ENCODE assay signal across 14 cellular contexts in genomic region chr16:72195609-72196008, GRCh38. TPM values are rescaled to one million over a fixed set of nuclear protein-coding genes. Genes with fewer than 3 reads are reported as not detected.
DNase-seq lines count a peak whose midpoint lies in the region; ATAC-seq, FAIRE-seq and TF ChIP-seq lines count a peak whose summit lies in the region.
"Had no signal": no experiment of that assay in that cellular context is flagged by ENCODE, and none has a peak within 500 bp of the region (broad histone marks: within the 10 kb centered on the region; RNA-seq: fewer than 3 reads in every experiment).

No MANE protein-coding gene starts in this region.

- RAD21 ChIA-PET in HCT116 (lab: Charles Lee; ENCODE audit: low non-redundant PET in 1 of 2, low total read pairs in 2 of 2, uncharacterized antibody in 2 of 2, unreplicated experiment in 2 of 2) = no interaction called here

- H3K27ac ChIP-seq in HCT116 (ENCODE audit: low read depth, low read length) (no peak overlapping the region), WERI-Rb-1 (no peak overlapping the region), keratinocyte (ENCODE audit: control insufficient read depth, insufficient read depth, low read length) (no peak overlapping the region)
- H3K27ac ChIP-seq: coronary artery, vagina had no signal

- TF ChIP-seq POLR2A in HCT116 (IDR thresholded peaks at IDR 0.05; ENCODE audit: borderline replicate concordance, extremely low read depth, insufficient read depth, insufficient read length) = no peak

- H3K9me1 ChIP-seq in keratinocyte (ENCODE audit: control insufficient read depth, extremely low read depth, insufficient read depth, low read length) = no peaks in the 10 kb centered on the region

- no peaks in the 10 kb centered on the region for H3K4me1 ChIP-seq in HCT116 (ENCODE audit: control insufficient read depth in 1 of 2, insufficient read depth in 2 of 2, low read length in 2 of 2)
- no peaks in the 10 kb centered on the region for H3K4me1 ChIP-seq in keratinocyte (ENCODE audit: control insufficient read depth, extremely low read depth, insufficient read depth, low read length)
- H3K4me1 ChIP-seq: vagina had no signal

- DNase-seq in AG04449 (ENCODE audit: low read depth, low spot score) (no peak), HCT116 (ENCODE audit: low read depth, low spot score) (no peak), WERI-Rb-1 (no peak), keratinocyte (ENCODE audit: low read depth, low spot score) (no peak), NCI-H526 (lab: John Stamatoyannopoulos, UW) (no peak), NCI-H2107 treated with DMSO at 0.1 percent for 48 hours (lab: John Stamatoyannopoulos, UW; ENCODE audit: unreplicated experiment) (no peak)
- DNase-seq: activated CD4-positive, CD25-positive, alpha-beta regulatory T cell; NCI-H748 treated with DMSO at 0.1 percent for 48 hours; stimulated activated naive CD8-positive, alpha-beta T cell treated with anti-CD3 and anti-CD28 coated beads, Interleukin-15, Interleukin-2, amounts not matched to agents 100 U/mL and 50 U/mL, for 24 hours had no signal

- H3K36me3 ChIP-seq in HCT116 (ENCODE audit: control insufficient read depth in 1 of 2, insufficient read depth in 2 of 2, low read length in 2 of 2) (no peaks in the 10 kb centered on the region), WERI-Rb-1 (no peaks in the 10 kb centered on the region), keratinocyte (ENCODE audit: control insufficient read depth in 2 of 2, extremely low read depth in 1 of 2, insufficient read depth in 2 of 2, low read length in 2 of 2) (no peaks in the 10 kb centered on the region)
- H3K36me3 ChIP-seq: vagina had no signal

- ATAC-seq in HCT116 (no peak; the same call in 1 of the 2 replicates), HG03039 (IDR thresholded peaks at IDR 0.05; ENCODE audit: unreplicated experiment) (no peak), HG03378 (IDR thresholded peaks at IDR 0.05; ENCODE audit: unreplicated experiment) (no peak)
- ATAC-seq: stimulated activated naive CD8-positive, alpha-beta T cell treated with anti-CD3 and anti-CD28 coated beads, Interleukin-15, Interleukin-2, amounts not matched to agents 100 U/mL and 50 U/mL, for 24 hours had no signal

- TF ChIP-seq CTCF in AG04449 (IDR thresholded peaks at IDR 0.05; ENCODE audit: insufficient read depth, low read length, missing control alignments) = peak; percentile 15
- peak in 1 of 3 experiments; percentile 22; a peak in 1 of 6 replicates for TF ChIP-seq CTCF in HCT116 (IDR thresholded peaks at IDR 0.05 in 2 of 3, conservative IDR thresholded peaks at IDR 0.05 in 1 of 3; ENCODE audit: borderline replicate concordance in 1 of 3, insufficient read depth in 1 of 3, low read depth in 2 of 3, low read length in 2 of 3)
- peak; percentile 72 for TF ChIP-seq CTCF in WERI-Rb-1 (IDR thresholded peaks at IDR 0.05; ENCODE audit: low read depth, low read length)
- peak in 2 of 3 experiments; percentile 9 to 37 for TF ChIP-seq CTCF in keratinocyte (optimal IDR thresholded peaks at IDR 0.05 in 1 of 3, IDR thresholded peaks at IDR 0.05 in 1 of 3, conservative IDR thresholded peaks at IDR 0.05 in 1 of 3; ENCODE audit: extremely low read depth in 1 of 3, insufficient read depth in 2 of 3, low read length in 3 of 3)

- H3K4me2 ChIP-seq in HCT116 (ENCODE audit: low read length) (no peak overlapping the region), keratinocyte (ENCODE audit: control insufficient read depth, extremely low read depth, insufficient read depth, low read depth, low read length) (no peak overlapping the region)

- no peak for FAIRE-seq in keratinocyte (lab: Jason Lieb, UNC)
- FAIRE-seq: G401.6 had no signal

- H3K4me3 ChIP-seq in AG04449 (ENCODE audit: low read depth, low read length) = no peak overlapping the region
- no peak overlapping the region for H3K4me3 ChIP-seq in HCT116 (replicated peaks in 1 of 2; ENCODE audit: low read depth in 1 of 2, low read length in 2 of 2)
- no peak overlapping the region for H3K4me3 ChIP-seq in WERI-Rb-1 (ENCODE audit: low read depth, low read length)
- H3K4me3 ChIP-seq in keratinocyte (ENCODE audit: control insufficient read depth in 2 of 3, extremely low read depth in 1 of 3, insufficient read depth in 2 of 3, low read depth in 1 of 3, low read length in 3 of 3) = no peak overlapping the region
- H3K4me3 ChIP-seq: coronary artery, vagina had no signal

- CTCF ChIA-PET in AG04449 (lab: Yijun Ruan, JAX) (interaction anchor here (1.2 to 1.8 kb wide), 2 partner anchors 11 to 271 kb away, joined by 3 to 5 read pairs; no protein-coding TSS in a partner anchor), HCT116 (lab: Charles Lee) (no interaction called here)

- H4K20me1 ChIP-seq in HCT116 (ENCODE audit: insufficient read depth) (no peaks in the 10 kb centered on the region), keratinocyte (ENCODE audit: control insufficient read depth, extremely low read depth, insufficient read depth, low read length) (no peaks in the 10 kb centered on the region)

- H3K9ac ChIP-seq in HCT116 (ENCODE audit: low read length) (no peak overlapping the region), keratinocyte (ENCODE audit: control insufficient read depth, extremely low read depth, insufficient read depth, low read length) (no peak overlapping the region)

- no peaks in the 10 kb centered on the region for H3K9me2 ChIP-seq in HCT116 (ENCODE audit: insufficient read depth)

- H2AFZ ChIP-seq in HCT116 (ENCODE audit: low read depth, low read length, poor library complexity, severe bottlenecking) = no peak overlapping the region
- H2AFZ ChIP-seq in keratinocyte (ENCODE audit: control insufficient read depth, low read length) = no peak overlapping the region

- intact Hi-C loops in HCT116 (cut with micrococcal nuclease) = no loop called here

- H3K9me3 ChIP-seq in HCT116 (ENCODE audit: control insufficient read depth in 1 of 2, insufficient read depth in 1 of 2, low read depth in 1 of 2, low read length in 2 of 2) (no peaks in the 10 kb centered on the region), WERI-Rb-1 (ENCODE audit: severe bottlenecking) (no peaks in the 10 kb centered on the region), keratinocyte (ENCODE audit: control insufficient read depth, low read depth, low read length) (no peaks in the 10 kb centered on the region)
- H3K9me3 ChIP-seq: vagina had no signal

- no TSS peak for BruUV-seq in HCT116 (replicated peaks; lab: Mats Ljungman, UMichigan)

- H3K79me2 ChIP-seq in HCT116 (ENCODE audit: insufficient read depth, low read length) (no peaks in the 10 kb centered on the region), keratinocyte (ENCODE audit: control insufficient read depth, insufficient read depth, low read length) (no peaks in the 10 kb centered on the region)

- dilution Hi-C loops in keratinocyte (cut with MboI; ENCODE audit: extremely low pct_ligation_motif_present, low sequenced_read_pairs) = no loop called here

- POLR2A ChIA-PET in AG04449 (lab: Yijun Ruan, JAX) (no interaction called here), HCT116 (lab: Charles Lee) (interaction anchor here (0.7 kb wide), 1 partner anchor 286 kb away, joined by 3 read pairs; no protein-coding TSS in a partner anchor)

- TF ChIP-seq RAD21 in HCT116 (IDR thresholded peaks at IDR 0.05; ENCODE audit: low read depth) = peak; percentile 34; the same call in 1 of the 2 replicates

- H3K27me3 ChIP-seq in HCT116 (ENCODE audit: insufficient read depth, low read length) = no peaks in the 10 kb centered on the region
- H3K27me3 ChIP-seq in WERI-Rb-1 (ENCODE audit: insufficient read depth, low read depth, severe bottlenecking) = no peaks in the 10 kb centered on the region
- no peaks in the 10 kb centered on the region for H3K27me3 ChIP-seq in keratinocyte (ENCODE audit: control insufficient read depth, extremely low read depth, insufficient read depth, low read length)
- H3K27me3 ChIP-seq: vagina had no signal

TF ChIP-seq in HCT116, 20 proteins besides CTCF, POLR2A, EP300 and RAD21 (continues in another document):
- TF ChIP-seq FOSL1 (IDR thresholded peaks at IDR 0.05; ENCODE audit: low read depth) (no peak), CBX3 (IDR thresholded peaks at IDR 0.05; ENCODE audit: low read depth) (no peak), TCF7L2 (IDR thresholded peaks at IDR 0.05; ENCODE audit: borderline replicate concordance, extremely low read depth, insufficient read depth, insufficient read length) (no peak), SIN3A (IDR thresholded peaks at IDR 0.05; ENCODE audit: low read depth) (no peak), JUND (IDR thresholded peaks at IDR 0.05) (no peak), ZNF274 (IDR thresholded peaks at IDR 0.05; ENCODE audit: low read depth, low read length) (no peak), POLR2AphosphoS5 (IDR thresholded peaks at IDR 0.05; ENCODE audit: low read depth, low read length) (no peak), EZH2 (IDR thresholded peaks at IDR 0.05) (no peak), ELF1 (IDR thresholded peaks at IDR 0.05; ENCODE audit: borderline replicate concordance, low read depth) (no peak), SP1 (IDR thresholded peaks at IDR 0.05; ENCODE audit: low read depth) (no peak), SRF (IDR thresholded peaks at IDR 0.05; ENCODE audit: low read depth) (no peak), YY1 (IDR thresholded peaks at IDR 0.05; ENCODE audit: extremely low read depth, insufficient replicate concordance, low read depth, low read length) (no peak), ZFX (IDR thresholded peaks at IDR 0.05) (no peak), CEBPB (IDR thresholded peaks at IDR 0.05; ENCODE audit: low read depth) (no peak), EGR1 (IDR thresholded peaks at IDR 0.05; ENCODE audit: low read depth) (no peak)

RNA-seq across cellular contexts. Expression of gene PMFBP1, which starts 23.7 kb away (rescaled TPM):
- total RNA-seq in HCT116 (2021; ENCODE audit: unreplicated experiment) = 5.6 TPM
- 3.3 and 3.7 TPM in 2 replicates for polyA plus RNA-seq in HCT116 (2012)
- 0.27 to 0.92 TPM (median 0.30 TPM) in 3 replicates for polyA plus RNA-seq in keratinocyte
- polyA plus RNA-seq in keratinocyte (2011; ENCODE audit: low read depth) = 6.0 TPM
- 0.12 and 0.21 TPM in 2 replicates for polyA plus RNA-seq in keratinocyte (2011; cell fraction: cytosol; rRNA removed)
- 1.0 and 1.2 TPM in 2 replicates for polyA plus RNA-seq in keratinocyte (2011; cell fraction: nucleus; rRNA removed)
- 0.10 and 3.4 TPM in 2 replicates for polyA plus RNA-seq in keratinocyte (2012; ENCODE audit: low replicate concordance)
- polyA minus RNA-seq in keratinocyte = 0.51 to 1.4 TPM in 2 of 3 replicates, not detected in the other
- not detected for polyA minus RNA-seq in keratinocyte (2011; cell fraction: cytosol; rRNA and poly(A)+ RNA removed)
- polyA minus RNA-seq in keratinocyte (2011; cell fraction: nucleus; rRNA and poly(A)+ RNA removed) = 0.63 and 1.4 TPM in 2 replicates
- total RNA-seq: vagina had no signal
